Comparison of ENCODE assay signal across 8 cellular contexts in the genomic region with DNA sequence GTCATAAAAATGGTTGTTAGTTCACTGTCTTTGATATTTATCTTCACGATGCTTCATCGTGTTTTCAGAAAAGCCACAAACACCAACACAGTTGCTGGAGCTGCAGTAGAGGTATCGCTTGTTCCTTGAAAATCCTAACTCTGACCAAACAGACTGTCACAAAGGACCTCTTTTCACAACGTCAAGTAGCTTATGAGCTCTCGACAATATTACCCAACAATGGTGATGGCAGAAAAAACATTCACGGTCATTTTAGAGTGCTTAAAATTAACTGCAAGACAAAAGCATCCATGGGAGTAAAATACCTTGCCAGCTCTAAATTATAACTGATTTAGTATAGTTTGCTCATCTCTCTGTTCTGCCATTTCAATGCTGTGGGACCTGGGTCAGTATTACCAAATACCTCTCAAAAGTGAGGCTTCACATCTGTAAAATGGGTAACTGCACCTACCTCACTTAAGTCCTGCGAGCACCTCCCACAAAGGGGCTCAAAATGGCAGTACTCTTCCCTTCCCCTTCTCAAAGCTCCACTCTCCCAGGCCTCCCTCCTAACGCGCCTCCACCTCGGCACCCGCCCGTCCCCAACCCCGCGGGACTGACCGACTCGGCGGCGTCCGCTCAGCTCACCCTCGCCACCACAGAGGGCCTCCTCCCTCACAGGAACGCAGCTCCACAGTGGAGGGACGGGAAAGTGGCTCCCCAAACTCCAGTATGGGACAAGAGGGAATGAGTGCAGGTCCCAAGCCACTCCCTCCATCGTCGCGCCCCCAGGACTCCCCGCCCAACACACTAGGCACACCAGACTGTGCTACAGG. TPM values are rescaled to one million over a fixed set of nuclear protein-coding genes. Genes with fewer than 3 reads are reported as not detected.
DNase-seq lines count a peak whose midpoint lies in the region; ATAC-seq and TF ChIP-seq lines count a peak whose summit lies in the region.

No MANE protein-coding gene starts in this region.

- in situ Hi-C loops in Panc1 (cut with HindIII; ENCODE audit: low pct_unique_long_range_greater_than_20kb, low sequenced_read_pairs), result no loop called here

- H3K4me1 ChIP-seq in Panc1 (ENCODE audit: control insufficient read depth, insufficient read depth, low read length), result peaks cover 17% of the 10 kb centered on the region

- peaks cover 8% of the 10 kb centered on the region for H3K4me1 Mint-ChIP-seq in type B pancreatic cell (ENCODE audit: unreplicated experiment)

- peak overlapping the region; percentile 96 for H3K4me3 Mint-ChIP-seq in type B pancreatic cell

- TF ChIP-seq CTCF in AG04449 (IDR thresholded peaks at IDR 0.05; ENCODE audit: insufficient read depth, low read length, missing control alignments) (no peak), Panc1 (IDR thresholded peaks at IDR 0.05) (no peak), type B pancreatic cell (conservative IDR thresholded peaks at IDR 0.05) (no peak)

- peak overlapping the region; percentile 97 for H3K27ac Mint-ChIP-seq in type B pancreatic cell

- intact Hi-C loops in Panc1 (cut with micrococcal nuclease; ENCODE audit: unreplicated experiment), result loop anchor here (2.0 kb wide), 1 partner anchor 38 kb away; no protein-coding TSS in a partner anchor

- peaks cover 9% of the 10 kb centered on the region for H3K9me3 Mint-ChIP-seq in type B pancreatic cell

- no peaks in the 10 kb centered on the region for H3K9me3 ChIP-seq in Panc1 (ENCODE audit: control insufficient read depth, insufficient read depth, low read depth, low read length)

- no peaks in the 10 kb centered on the region for H3K27me3 ChIP-seq in Panc1 (ENCODE audit: control insufficient read depth, insufficient read depth, low read length)

- DNase-seq in AG04449 (ENCODE audit: low read depth, low spot score) (no peak), Panc1 (ENCODE audit: low read depth, low spot score) (peak; percentile 39), medulla oblongata (ENCODE audit: extremely low spot score) (peak; percentile 54), type B pancreatic cell (ENCODE audit: extremely low spot score, unreplicated experiment) (no peak)
- DNase-seq in effector CD4-positive, alpha-beta T cell, result peak; percentile 27
- no peak for DNase-seq in activated effector memory CD4-positive, alpha-beta T cell treated with Interleukin-2 at 50 U/mL for 16 hours

- peak; percentile 16 for ATAC-seq in GM18520 (IDR thresholded peaks at IDR 0.05; ENCODE audit: unreplicated experiment)
- peak; percentile 14 for ATAC-seq in HG03060 (IDR thresholded peaks at IDR 0.05; ENCODE audit: low read depth, unreplicated experiment)
- peak; percentile 91 for ATAC-seq in Panc1

- H3K36me3 Mint-ChIP-seq in type B pancreatic cell, result peaks cover 14% of the 10 kb centered on the region

- peaks cover 9% of the 10 kb centered on the region for H3K36me3 ChIP-seq in Panc1 (ENCODE audit: control insufficient read depth, insufficient read depth, low read length)

- POLR2A ChIA-PET in AG04449 (lab: Yijun Ruan, JAX) (interaction anchor here (0.9 to 3.3 kb wide), 6 partner anchors 10 to 33 kb away, joined by 3 to 22 read pairs (median 4); no protein-coding TSS in a partner anchor), Panc1 (lab: Charles Lee) (interaction anchor here (0.5 to 0.7 kb wide), 3 partner anchors 8 to 41 kb away, joined by 4 to 6 read pairs (median 6); no protein-coding TSS in a partner anchor)

- H3K4me3 ChIP-seq in AG04449 (ENCODE audit: low read depth, low read length), result peak overlapping the region; percentile 88
- H3K4me3 ChIP-seq in Panc1 (ENCODE audit: low read depth in 2 of 2, low read length in 2 of 2), result peak overlapping the region; percentile 82 to 83

- peak overlapping the region; percentile 95 for H3K27ac ChIP-seq in Panc1 (ENCODE audit: low read length)

- no peaks in the 10 kb centered on the region for H3K27me3 Mint-ChIP-seq in type B pancreatic cell

- CTCF ChIA-PET in AG04449 (lab: Yijun Ruan, JAX), result interaction anchor here (1.1 to 4.9 kb wide), 11 partner anchors 10 to 286 kb away, joined by 3 to 25 read pairs (median 5); no protein-coding TSS in a partner anchor
- CTCF ChIA-PET in Panc1 (lab: Charles Lee), result interaction anchor here (1.0 kb wide), 1 partner anchor 415 kb away, joined by 3 read pairs; no protein-coding TSS in a partner anchor

- BruUV-seq in Panc1 (replicated peaks; lab: Mats Ljungman, UMichigan), result TSS peak; percentile 78

RNA-seq across cellular contexts. Expression of gene TRIM59, which starts 0.5 kb away (rescaled TPM):
- total RNA-seq in Panc1 (2021; ENCODE audit: unreplicated experiment) (27.9 TPM), type B pancreatic cell (ENCODE audit: low replicate concordance) (13.8 and 28.1 TPM in 2 replicates)
- polyA plus RNA-seq in Panc1 (2012; ENCODE audit: insufficient read length), result 9.2 TPM

RNA-seq across cellular contexts. Expression of gene SMC4, which starts 49.6 kb away (rescaled TPM):
- 160 TPM for total RNA-seq in Panc1 (2021; ENCODE audit: unreplicated experiment)
- polyA plus RNA-seq in Panc1 (2012; ENCODE audit: insufficient read length), result 57.2 TPM
- 46.8 and 124 TPM in 2 replicates for total RNA-seq in type B pancreatic cell (ENCODE audit: low replicate concordance)

RNA-seq across cellular contexts. Expression of gene IFT80, which starts 50.0 kb away (rescaled TPM):
- total RNA-seq in Panc1 (2021; ENCODE audit: unreplicated experiment), result 35.1 TPM
- polyA plus RNA-seq in Panc1 (2012; ENCODE audit: insufficient read length), result 19.5 TPM
- 29.5 and 40.8 TPM in 2 replicates for total RNA-seq in type B pancreatic cell (ENCODE audit: low replicate concordance)

Comparison
In these comparisons a context has a peak if more than half of its experiments do, and no peak if none do; other contexts are left out.
1. DNase-seq: peak in Panc1 (single experiment), effector CD4-positive, alpha-beta T cell (single experiment) and medulla oblongata (single experiment); none in AG04449 (single experiment), type B pancreatic cell (single experiment) and activated effector memory CD4-positive, alpha-beta T cell treated with Interleukin-2 at 50 U/mL for 16 hours (single experiment).
2. ATAC-seq: peak in every context shown above with its lines; median percentile 91 in Panc1; 16 in GM18520; 14 in HG03060.